In genomic region chr5:139404484-139404840, GRCh38 we compare ENCODE assay signal across 8 cellular contexts. TPM values are rescaled to one million over a fixed set of nuclear protein-coding genes. Genes with fewer than 3 reads are reported as not detected.
DNase-seq lines count a peak whose midpoint lies in the region; ATAC-seq, FAIRE-seq and TF ChIP-seq lines count a peak whose summit lies in the region.

No MANE protein-coding gene starts in this region.

- no peak for FAIRE-seq in frontal cortex (lab: Jason Lieb, UNC)

- H3K4me1 Mint-ChIP-seq in chondrocyte (ENCODE audit: low read depth) (peaks cover 23% of the 10 kb centered on the region), natural killer cell (peaks cover 23 to 25% of the 10 kb centered on the region in 2 donors)

- H3K9me3 Mint-ChIP-seq in chondrocyte (ENCODE audit: low read depth) (no peaks in the 10 kb centered on the region), natural killer cell (no peaks in the 10 kb centered on the region)

- TF ChIP-seq CTCF in BE2C (IDR thresholded peaks at IDR 0.05; ENCODE audit: low read depth, low read length): no peak
- no peak for TF ChIP-seq CTCF in chondrocyte (IDR thresholded peaks at IDR 0.05)
- TF ChIP-seq CTCF in natural killer cell (IDR thresholded peaks at IDR 0.05): no peak

- H3K4me3 Mint-ChIP-seq in chondrocyte (ENCODE audit: unreplicated experiment) (peak overlapping the region; percentile 93), natural killer cell (peak overlapping the region; percentile 96)

- peak overlapping the region; percentile 78 for H3K4me3 ChIP-seq in BE2C (ENCODE audit: low read depth, low read length)
- H3K4me3 ChIP-seq in Jurkat, Clone E6-1 (ENCODE audit: low read length): peak overlapping the region; percentile 68

- no peaks in the 10 kb centered on the region for H3K36me3 ChIP-seq in BE2C

- H3K27me3 ChIP-seq in BE2C: no peaks in the 10 kb centered on the region

- DNase-seq in BE2C (no peak), chondrocyte (ENCODE audit: low spot score) (no peak), natural killer cell (no peak), GM19240 (ENCODE audit: insufficient read length, low spot score) (no peak), frontal cortex (ENCODE audit: low spot score in 2 of 2) (no peak), SW480 (ENCODE audit: low spot score) (no peak), foreskin melanocyte (no peak)
- no peak for DNase-seq in Jurkat, Clone E6-1 (ENCODE audit: low read depth, low spot score)

- H3K27ac Mint-ChIP-seq in chondrocyte (ENCODE audit: unreplicated experiment) (peak overlapping the region; percentile 100), natural killer cell (peak overlapping the region; percentile 94 to 99)

- no peak for ATAC-seq in natural killer cell

- no peaks in the 10 kb centered on the region for H3K9me3 ChIP-seq in BE2C

- peaks cover 4% of the 10 kb centered on the region for H3K4me1 ChIP-seq in BE2C

- intact Hi-C loops in natural killer cell (cut with micrococcal nuclease): loop anchor here (5.0 kb wide), 1 partner anchor 53 kb away; no protein-coding TSS in a partner anchor

- no peaks in the 10 kb centered on the region for H3K36me3 Mint-ChIP-seq in chondrocyte (ENCODE audit: low read depth)
- H3K36me3 Mint-ChIP-seq in natural killer cell: no peaks in the 10 kb centered on the region

- no peaks in the 10 kb centered on the region for H3K27me3 Mint-ChIP-seq in chondrocyte (ENCODE audit: low read depth)
- no peaks in the 10 kb centered on the region for H3K27me3 Mint-ChIP-seq in natural killer cell (ENCODE audit: low read depth in 2 of 2)

RNA-seq across cellular contexts. Expression of gene SPATA24, which starts 0.6 kb away (rescaled TPM):
- polyA plus RNA-seq in BE2C (2012; ENCODE audit: insufficient read depth, insufficient read length, low read depth): 4.8 TPM
- 11.2 TPM for polyA plus RNA-seq in Jurkat, Clone E6-1 (2012; ENCODE audit: insufficient read depth, insufficient read length)
- 2.7 to 3.7 TPM (median 3.7 TPM) in 3 replicates for total RNA-seq in chondrocyte
- total RNA-seq in natural killer cell: 1 to 10 TPM; 1.6 to 2.9 (median 2.7) TPM
- total RNA-seq in frontal cortex: 1.6 TPM

RNA-seq across cellular contexts. Expression of gene PROB1, which starts 9.6 kb away (rescaled TPM):
- 1.9 TPM for polyA plus RNA-seq in BE2C (2012; ENCODE audit: insufficient read depth, insufficient read length, low read depth)
- polyA plus RNA-seq in Jurkat, Clone E6-1 (2012; ENCODE audit: insufficient read depth, insufficient read length): 4.0 TPM
- total RNA-seq in chondrocyte (0.97 to 2.4 TPM (median 2.3 TPM) in 3 replicates), natural killer cell (1 to 10 TPM in 1 of 3 donors, under 1 TPM in 2; 0.91 to 1.0 (median 0.96) TPM), frontal cortex (under 0.01 TPM)

RNA-seq across cellular contexts. Expression of gene MZB1, which starts 14.7 kb away (rescaled TPM):
- polyA plus RNA-seq in BE2C (2012; ENCODE audit: insufficient read depth, insufficient read length, low read depth): 0.42 TPM
- polyA plus RNA-seq in Jurkat, Clone E6-1 (2012; ENCODE audit: insufficient read depth, insufficient read length): 301 TPM
- total RNA-seq in chondrocyte (not detected in 3 replicates), natural killer cell (10 to 100 TPM in 1 of 3 donors, 1 to 10 TPM in 2; 2.0 to 60.0 (median 2.8) TPM), frontal cortex (not detected)

RNA-seq across cellular contexts. Expression of gene SLC23A1, which starts 21.4 kb away (rescaled TPM):
- polyA plus RNA-seq in BE2C (2012; ENCODE audit: insufficient read depth, insufficient read length, low read depth): not detected
- polyA plus RNA-seq in Jurkat, Clone E6-1 (2012; ENCODE audit: insufficient read depth, insufficient read length): 7.0 TPM
- total RNA-seq in chondrocyte (not detected in 3 replicates), natural killer cell (not detected), frontal cortex (not detected)

RNA-seq across cellular contexts. Expression of gene DNAJC18, which starts 34.9 kb away (rescaled TPM):
- 8.8 TPM for polyA plus RNA-seq in BE2C (2012; ENCODE audit: insufficient read depth, insufficient read length, low read depth)
- polyA plus RNA-seq in Jurkat, Clone E6-1 (2012; ENCODE audit: insufficient read depth, insufficient read length): 18.7 TPM
- total RNA-seq in chondrocyte (17.4 to 27.0 TPM (median 25.6 TPM) in 3 replicates), natural killer cell (1 to 10 TPM; 2.9 to 4.9 (median 3.6) TPM), frontal cortex (53.0 TPM)
